In the genomic region with DNA sequence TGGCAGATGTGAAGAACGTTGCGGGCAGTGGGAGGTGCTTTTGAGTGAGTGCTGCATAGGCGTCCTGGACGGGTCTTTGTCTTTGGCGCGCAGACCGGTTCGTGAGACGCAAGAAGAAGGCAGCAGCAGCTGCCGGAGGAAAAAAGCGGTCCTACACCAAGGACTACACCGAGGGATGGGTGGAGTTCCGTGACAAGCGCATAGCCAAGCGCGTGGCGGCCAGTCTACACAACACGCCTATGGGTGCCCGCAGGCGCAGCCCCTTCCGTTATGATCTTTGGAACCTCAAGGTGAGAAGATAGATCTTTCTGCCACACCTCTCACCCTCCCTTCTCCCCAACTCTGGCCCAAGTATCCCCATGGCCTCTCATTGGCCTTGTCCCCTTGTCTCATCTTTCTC, we compare ENCODE assay signal across 10 cellular contexts. TPM values are rescaled to one million over a fixed set of nuclear protein-coding genes. Genes with fewer than 3 reads are reported as not detected.
DNase-seq lines count a peak whose midpoint lies in the region; ATAC-seq, FAIRE-seq and TF ChIP-seq lines count a peak whose summit lies in the region.
"Had no signal": no experiment of that assay in that cellular context is flagged by ENCODE, and none has a peak within 500 bp of the region (broad histone marks: within the 10 kb centered on the region; RNA-seq: fewer than 3 reads in every experiment).

No MANE protein-coding gene starts in this region.

- peaks cover 12% of the 10 kb centered on the region for H3K36me3 ChIP-seq in PC-3 (ENCODE audit: low read depth, low read length)
- peaks cover 0 to 33% of the 10 kb centered on the region in 2 donors for H3K36me3 ChIP-seq in gastroesophageal sphincter
- H3K36me3 ChIP-seq in small intestine (ENCODE audit: control insufficient read depth in 2 of 2, insufficient read depth in 2 of 2, low read length in 2 of 2): peaks cover 4 to 7% of the 10 kb centered on the region in 2 donors

- peak; percentile 18 for DNase-seq in NCI-H1105 treated with DMSO at 0.1 percent for 48 hours (lab: John Stamatoyannopoulos, UW)
- DNase-seq in NCI-H1105 (lab: John Stamatoyannopoulos, UW): no peak
- no peak for DNase-seq in PC-3
- no peak for DNase-seq in small intestine
- DNase-seq in activated CD8-positive, alpha-beta memory T cell treated with anti-CD3 and anti-CD28 coated beads, Interleukin-2, amount 50 U/mL, for 48 hours: no peak
- DNase-seq: glutamatergic neuron had no signal

- POLR2A ChIA-PET in PC-3 (lab: Charles Lee; ENCODE audit: unreplicated experiment): no interaction called here

- TF ChIP-seq POLR2A in gastroesophageal sphincter (IDR thresholded peaks at IDR 0.05): no peak

- TF ChIP-seq CTCF in PC-3 (conservative IDR thresholded peaks at IDR 0.05; ENCODE audit: low read depth, low read length): no peak
- no peak for TF ChIP-seq CTCF in gastroesophageal sphincter (IDR thresholded peaks at IDR 0.05)

- peak overlapping the region; percentile 96 for H3K9ac ChIP-seq in PC-3 (ENCODE audit: low read length)

- peaks cover 10% of the 10 kb centered on the region; the same call in 1 of the 2 replicates for H3K4me1 ChIP-seq in PC-3 (ENCODE audit: insufficient read depth, low read length)
- H3K4me1 ChIP-seq in gastroesophageal sphincter: peaks cover 0 to 31% (median 8%) of the 10 kb centered on the region in 3 donors
- H3K4me1 ChIP-seq in small intestine (ENCODE audit: control insufficient read depth in 2 of 2, insufficient read depth in 1 of 2, low read depth in 1 of 2, low read length in 1 of 2): peaks cover 2 to 5% of the 10 kb centered on the region in 2 donors

- H3K4me2 ChIP-seq in PC-3 (ENCODE audit: low read length): peak overlapping the region; percentile 96

- ATAC-seq in PC-3 (no peak), gastroesophageal sphincter (no peak), GM21786 (IDR thresholded peaks at IDR 0.05; ENCODE audit: unreplicated experiment) (no peak), GM21528 (IDR thresholded peaks at IDR 0.05; ENCODE audit: low FRiP score, unreplicated experiment) (no peak)

- intact Hi-C loops in PC-3 (cut with micrococcal nuclease): loop anchor here (5.0 kb wide), 1 partner anchor 534 kb away; a partner anchor contains a TSS

- peak overlapping the region; percentile 99 for H3K4me3 ChIP-seq in PC-3 (ENCODE audit: low read length)
- H3K4me3 ChIP-seq in gastroesophageal sphincter: peak overlapping the region; percentile 45 to 86
- peak overlapping the region; percentile 75 to 98 for H3K4me3 ChIP-seq in small intestine (ENCODE audit: low read depth in 1 of 2, low read length in 2 of 2)

- H3K9me2 ChIP-seq in PC-3 (replicated peaks; ENCODE audit: low read length): no peaks in the 10 kb centered on the region

- no peaks in the 10 kb centered on the region for H3K9me3 ChIP-seq in PC-3 (ENCODE audit: low read length)
- H3K9me3 ChIP-seq in gastroesophageal sphincter: no peaks in the 10 kb centered on the region
- H3K9me3 ChIP-seq in small intestine (ENCODE audit: control insufficient read depth, low read depth): no peaks in the 10 kb centered on the region

- H3K27me3 ChIP-seq in PC-3 (ENCODE audit: low read length) (no peaks in the 10 kb centered on the region), gastroesophageal sphincter (peaks cover 22% of the 10 kb centered on the region), small intestine (ENCODE audit: control insufficient read depth in 2 of 2, insufficient read depth in 2 of 2, low read length in 2 of 2) (peaks cover 0 to 2% of the 10 kb centered on the region in 2 donors)

- 53 to 57% methylated on average over 2 to 3 of the region's 21 CpGs for WGBS in gastroesophageal sphincter (ENCODE audit: low coverage in 1 of 2), 2 donors
- WGBS in small intestine, 3 donors: 63 to 75% (median 74%) methylated on average over 20 to 21 of the region's 21 CpGs

- no peaks in the 10 kb centered on the region for H4K20me1 ChIP-seq in PC-3 (ENCODE audit: low read length)

- CTCF ChIA-PET in PC-3 (lab: Charles Lee): no interaction called here

- H2AFZ ChIP-seq in PC-3 (ENCODE audit: low read length): no peak overlapping the region

- peaks cover 5% of the 10 kb centered on the region for H3F3A ChIP-seq in PC-3 (ENCODE audit: low read length, unreplicated experiment)

- H3K27ac ChIP-seq in PC-3 (ENCODE audit: low read length): no peak overlapping the region
- H3K27ac ChIP-seq in gastroesophageal sphincter: peak overlapping the region in 3 of 4 donors; percentile 89 to 90 (median 89)
- no peak overlapping the region for H3K27ac ChIP-seq in small intestine (ENCODE audit: low read depth in 1 of 2, low read length in 1 of 2)

- BruUV-seq in PC-3 (replicated peaks; lab: Mats Ljungman, UMichigan): no TSS peak

- H3K79me2 ChIP-seq in PC-3 (ENCODE audit: low read length): peaks cover 21% of the 10 kb centered on the region

- FAIRE-seq in small intestine (lab: Jason Lieb, UNC): no peak
- FAIRE-seq: A204.1 had no signal

- TF ChIP-seq EP300 in gastroesophageal sphincter (IDR thresholded peaks at IDR 0.05): no peak

RNA-seq across cellular contexts. Expression of gene ABT1, which starts 1.1 kb away (rescaled TPM):
- total RNA-seq in PC-3 (2014; rRNA removed): 26.9 and 33.7 TPM in 2 replicates
- total RNA-seq in gastroesophageal sphincter: 10 to 100 TPM; 13.9 to 19.4 (median 17.5) TPM
- polyA plus RNA-seq in small intestine: 10 to 100 TPM; 17.4 to 20.9 (median 18.1) TPM

RNA-seq across cellular contexts. Expression of gene HMGN4, which starts 59.7 kb away (rescaled TPM):
- total RNA-seq in PC-3 (2014; rRNA removed): 54.8 and 57.5 TPM in 2 replicates
- 100 to 1,000 TPM in 1 of 4 donors, 10 to 100 TPM in 3; 80.5 to 121 (median 91.6) TPM for total RNA-seq in gastroesophageal sphincter
- 10 to 100 TPM; 47.0 to 62.7 (median 56.2) TPM for polyA plus RNA-seq in small intestine

Comparison
In these comparisons a context has a peak if more than half of its experiments do, and no peak if none do; other contexts are left out.
1. H3K27ac ChIP-seq: peak in gastroesophageal sphincter (3 of 4); none in PC-3 (single experiment) and small intestine (0 of 2).
2. Peak in every context shown above with its lines, with median percentiles within 50 percentile points of each other: H3K4me3 ChIP-seq.